ENCODE assay signal across 8 cellular contexts in the genomic region with DNA sequence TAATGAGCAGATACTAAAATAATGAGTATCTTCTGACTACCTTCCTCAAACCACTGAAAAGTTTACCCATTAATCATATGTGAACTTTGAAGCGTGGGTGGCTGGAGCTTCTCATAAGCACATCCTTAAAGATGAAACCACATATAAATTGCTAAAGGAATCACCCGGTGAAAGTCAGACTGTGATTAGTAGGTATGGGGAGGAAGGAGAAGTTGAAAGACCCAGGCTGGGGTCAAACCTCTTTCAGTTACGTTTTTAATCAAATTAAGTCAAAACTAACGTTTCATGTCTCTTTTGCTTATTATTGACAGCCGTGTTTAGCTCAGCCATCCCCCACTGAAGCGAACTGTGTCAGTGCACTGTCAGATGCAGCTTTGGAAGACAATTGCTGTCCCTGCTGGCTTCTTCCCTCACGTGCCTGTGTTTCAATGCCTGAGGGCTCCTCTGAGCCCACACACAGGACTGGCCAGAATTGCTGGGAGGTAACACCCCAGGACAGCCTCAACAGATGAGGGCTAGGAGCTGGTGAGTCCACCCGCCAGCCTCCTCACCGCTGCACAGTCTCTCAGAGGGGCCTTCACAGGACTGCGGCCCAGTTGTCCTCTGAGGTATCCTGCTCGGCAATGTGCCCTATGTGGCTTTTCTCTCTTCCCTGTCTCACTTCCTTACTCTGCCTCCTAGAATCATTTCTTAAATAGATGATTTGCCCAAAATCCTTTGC. TPM values are rescaled to one million over a fixed set of nuclear protein-coding genes. Genes with fewer than 3 reads are reported as not detected.
DNase-seq lines count a peak whose midpoint lies in the region; ATAC-seq, FAIRE-seq and TF ChIP-seq lines count a peak whose summit lies in the region.

No MANE protein-coding gene starts in this region.

- H3K9me3 Mint-ChIP-seq in activated naive CD4-positive, alpha-beta T cell treated with anti-CD3 and anti-CD28 coated beads, Interleukin-2, amount 50 U/mL, for 72 hours: peaks cover 0 to 7% of the 10 kb centered on the region in 2 donors

- H3K36me3 ChIP-seq in osteoblast (ENCODE audit: insufficient read depth, low read length): no peaks in the 10 kb centered on the region
- H3K36me3 ChIP-seq in hepatocyte (replicated peaks; ENCODE audit: insufficient read depth, low read depth): no peaks in the 10 kb centered on the region

- H3K4me3 ChIP-seq in osteoblast (ENCODE audit: insufficient read depth, low read length) (peak overlapping the region; percentile 30), hepatocyte (no peak overlapping the region)

- ATAC-seq in GM18517 (IDR thresholded peaks at IDR 0.05; ENCODE audit: unreplicated experiment) (peak; percentile 92), HG02588 (IDR thresholded peaks at IDR 0.05; ENCODE audit: unreplicated experiment) (peak; percentile 68)
- peak; percentile 86 to 88 for ATAC-seq in activated naive CD4-positive, alpha-beta T cell treated with anti-CD3 and anti-CD28 coated beads, Interleukin-2, amount 50 U/mL, for 72 hours

- H3K9me2 ChIP-seq in hepatocyte (replicated peaks; ENCODE audit: insufficient read depth): no peaks in the 10 kb centered on the region

- H3K79me2 ChIP-seq in osteoblast (ENCODE audit: insufficient read depth, low read length) (no peaks in the 10 kb centered on the region), hepatocyte (no peaks in the 10 kb centered on the region)

- H3K4me1 ChIP-seq in osteoblast (ENCODE audit: insufficient read depth, low read length) (peaks cover 31% of the 10 kb centered on the region), hepatocyte (ENCODE audit: insufficient read depth) (peaks cover 7% of the 10 kb centered on the region)

- peak overlapping the region; percentile 91 to 98 for H3K27ac Mint-ChIP-seq in activated naive CD4-positive, alpha-beta T cell treated with anti-CD3 and anti-CD28 coated beads, Interleukin-2, amount 50 U/mL, for 72 hours

- H3K9me3 ChIP-seq in osteoblast (ENCODE audit: low read depth, low read length): no peaks in the 10 kb centered on the region
- H3K9me3 ChIP-seq in hepatocyte (ENCODE audit: low read depth): no peaks in the 10 kb centered on the region

- H3K27ac ChIP-seq in osteoblast (ENCODE audit: low read depth, low read length) (peak overlapping the region; percentile 91), hepatocyte (no peak overlapping the region)

- peak overlapping the region; percentile 53 for H2AFZ ChIP-seq in osteoblast (ENCODE audit: low read length)
- H2AFZ ChIP-seq in hepatocyte: no peak overlapping the region

- H3K36me3 Mint-ChIP-seq in activated naive CD4-positive, alpha-beta T cell treated with anti-CD3 and anti-CD28 coated beads, Interleukin-2, amount 50 U/mL, for 72 hours: peaks cover 0 to 13% of the 10 kb centered on the region in 2 donors

- no peak for FAIRE-seq in D721Med (lab: Jason Lieb, UNC)

- no peaks in the 10 kb centered on the region for H3K27me3 ChIP-seq in osteoblast (ENCODE audit: insufficient read depth, low read length)
- no peaks in the 10 kb centered on the region for H3K27me3 ChIP-seq in hepatocyte

- WGBS in hepatocyte (ENCODE audit: low lambda C conversion rate, missing lambda C conversion rate): 62% methylated on average over 11 of the region's 11 CpGs

- H3K4me2 ChIP-seq in osteoblast (ENCODE audit: insufficient read depth, low read length) (peak overlapping the region; percentile 71), hepatocyte (no peak overlapping the region)

- DNase-seq in NOMO-1 treated with DMSO at 0.1 percent for 48 hours (lab: John Stamatoyannopoulos, UW; ENCODE audit: unreplicated experiment) (peak; percentile 79), osteoblast (ENCODE audit: insufficient read length, low spot score, missing footprints) (peak; percentile 71), hepatocyte (ENCODE audit: low spot score) (no peak), NCI-H2196 (lab: John Stamatoyannopoulos, UW; ENCODE audit: unreplicated experiment) (no peak), D721Med (ENCODE audit: insufficient read length, low spot score) (no peak)
- peak; percentile 61 to 70 for DNase-seq in activated naive CD4-positive, alpha-beta T cell treated with anti-CD3 and anti-CD28 coated beads, Interleukin-2, amount 50 U/mL, for 72 hours (ENCODE audit: low spot score in 2 of 2)

- TF ChIP-seq CTCF in osteoblast (IDR thresholded peaks at IDR 0.05; ENCODE audit: extremely low read depth, low read depth, low read length) (no peak), hepatocyte (IDR thresholded peaks at IDR 0.05; ENCODE audit: poor library complexity) (no peak), D721Med (IDR thresholded peaks at IDR 0.05; ENCODE audit: insufficient read depth, missing control alignments) (no peak)

- no peaks in the 10 kb centered on the region for H4K20me1 ChIP-seq in osteoblast (ENCODE audit: insufficient read depth, low read length)
- no peaks in the 10 kb centered on the region for H4K20me1 ChIP-seq in hepatocyte (ENCODE audit: insufficient read depth, poor library complexity, severe bottlenecking)

RNA-seq across cellular contexts. Expression of a gene that starts 29.3 kb away (rescaled TPM):
- total RNA-seq in activated naive CD4-positive, alpha-beta T cell treated with anti-CD3 and anti-CD28 coated beads, Interleukin-2, amount 50 U/mL, for 72 hours: 10 to 100 TPM in 1 of 2 donors, 1 to 10 TPM in 1; 2.6 to 18.9 TPM
- total RNA-seq in osteoblast (65.4 and 67.3 TPM in 2 replicates), hepatocyte (16.3 and 19.9 TPM in 2 replicates)
- polyA plus RNA-seq in hepatocyte: 15.9 and 17.0 TPM in 2 replicates

Comparison
In these comparisons a context has a peak if more than half of its experiments do, and no peak if none do; other contexts are left out.
1. DNase-seq: peak in NOMO-1 treated with DMSO at 0.1 percent for 48 hours (single experiment), activated naive CD4-positive, alpha-beta T cell treated with anti-CD3 and anti-CD28 coated beads, Interleukin-2, amount 50 U/mL, for 72 hours (2 of 2) and osteoblast (single experiment); none in hepatocyte (single experiment), NCI-H2196 (single experiment) and D721Med (single experiment).
2. Peak in every context shown above with its lines, with median percentiles within 50 percentile points of each other: ATAC-seq.